In the genomic region with DNA sequence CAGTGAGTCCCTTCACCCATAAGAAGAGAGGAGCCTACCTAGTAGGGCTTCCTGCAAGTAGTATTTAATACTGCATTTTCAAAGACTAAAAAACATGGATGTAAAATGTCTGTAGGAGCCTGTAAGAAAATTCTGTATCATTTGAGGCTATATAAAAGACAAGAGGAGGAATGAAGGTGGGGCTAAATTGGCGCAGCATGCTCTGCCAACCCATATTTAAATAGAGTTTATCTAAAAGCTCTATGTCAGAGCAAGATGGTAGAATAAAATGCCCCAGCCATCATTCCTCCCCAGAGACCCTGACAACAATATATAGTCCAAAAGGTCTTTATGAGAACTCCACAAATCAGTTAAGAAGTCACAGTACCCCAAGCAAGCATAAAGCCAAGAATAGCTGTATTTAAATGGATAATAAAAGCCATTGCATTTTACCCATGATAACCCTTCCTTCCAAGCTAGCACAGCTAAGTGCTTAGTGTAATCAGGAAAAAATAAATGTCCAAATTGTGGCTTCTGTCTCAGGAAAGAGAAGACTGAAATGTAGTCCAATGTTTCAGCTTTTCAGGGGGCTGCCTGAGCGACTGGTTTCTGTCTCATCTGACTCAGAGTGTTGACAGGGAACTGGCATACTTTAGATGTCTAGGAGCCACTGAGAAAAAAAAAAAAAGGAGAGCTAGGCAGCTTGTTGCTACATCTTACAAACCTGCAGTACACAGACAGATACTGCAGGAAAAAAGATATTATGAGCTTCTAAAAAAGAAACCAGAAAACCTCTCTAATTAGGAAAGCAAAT, we compare ENCODE assay signal across 27 cellular contexts.
A peak's percentile ranks its signal among the peaks of the same experiment; 100 is the strongest.
DNase-seq lines count a peak whose midpoint lies in the region; ATAC-seq, FAIRE-seq and TF ChIP-seq lines count a peak whose summit lies in the region.
"Had no signal": no experiment of that assay in that cellular context is flagged by ENCODE, and none has a peak within 500 bp of the region (broad histone marks: within the 10 kb centered on the region; RNA-seq: fewer than 3 reads in every experiment).

No MANE protein-coding gene starts in this region.

- FAIRE-seq in HTR-8/SVneo (lab: Jason Lieb, UNC) (no peak), bronchial epithelial cell (lab: Jason Lieb, UNC) (no peak)
- FAIRE-seq: colon, endometrium, H54 had no signal

- no peaks in the 10 kb centered on the region for H3K36me3 Mint-ChIP-seq in stimulated activated effector memory CD8-positive, alpha-beta T cell treated with anti-CD3 and anti-CD28 coated beads, Interleukin-12 subunit alpha, Interleukin-12 subunit beta, amount 100 ng/mL, for 72 hours

- H3K27ac ChIP-seq in left ventricle myocardium inferior (replicated peaks), result peak overlapping the region; percentile 39
- H3K27ac ChIP-seq: sigmoid colon, transverse colon had no signal

- H3K4me3 Mint-ChIP-seq in stimulated activated effector memory CD8-positive, alpha-beta T cell treated with anti-CD3 and anti-CD28 coated beads, Interleukin-12 subunit alpha, Interleukin-12 subunit beta, amount 100 ng/mL, for 72 hours, result no peak overlapping the region
- H3K4me3 Mint-ChIP-seq: activated B cell treated with CpG ODN at 0.5 μM for 24 hours; activated CD8-positive, alpha-beta T cell treated with anti-CD3 and anti-CD28 coated beads for 36 hours; B cell; stimulated activated naive CD8-positive, alpha-beta T cell treated with anti-CD3 and anti-CD28 coated beads, Interleukin-15, amount 100 ng/mL, for 72 hours; T-helper 17 cell had no signal

- no peaks in the 10 kb centered on the region for H3K36me3 ChIP-seq in bronchial epithelial cell (ENCODE audit: control insufficient read depth, insufficient read depth, low read length)
- H3K36me3 ChIP-seq in left ventricle myocardium inferior, result peaks cover 14% of the 10 kb centered on the region
- H3K36me3 ChIP-seq: transverse colon had no signal

- no peak overlapping the region for H3K4me3 ChIP-seq in bronchial epithelial cell (ENCODE audit: low read depth, low read length)
- H3K4me3 ChIP-seq in left ventricle myocardium inferior, result no peak overlapping the region
- no peak overlapping the region for H3K4me3 ChIP-seq in retinal pigment epithelial cell (ENCODE audit: low read length)
- H3K4me3 ChIP-seq: sigmoid colon, transverse colon had no signal

- H3K27me3 ChIP-seq in bronchial epithelial cell (ENCODE audit: control insufficient read depth, insufficient read depth, low read length) (no peaks in the 10 kb centered on the region), left ventricle myocardium inferior (ENCODE audit: low read depth) (no peaks in the 10 kb centered on the region)
- H3K27me3 ChIP-seq: sigmoid colon, transverse colon had no signal

- H3K4me1 Mint-ChIP-seq in stimulated activated effector memory CD8-positive, alpha-beta T cell treated with anti-CD3 and anti-CD28 coated beads, Interleukin-12 subunit alpha, Interleukin-12 subunit beta, amount 100 ng/mL, for 72 hours, result no peaks in the 10 kb centered on the region
- H3K4me1 Mint-ChIP-seq: activated B cell treated with CpG ODN at 0.5 μM for 24 hours; B cell; stimulated activated naive CD8-positive, alpha-beta T cell treated with anti-CD3 and anti-CD28 coated beads, Interleukin-15, amount 100 ng/mL, for 72 hours; T-helper 17 cell had no signal

- H3K9me3 ChIP-seq in left ventricle myocardium inferior (replicated peaks), result peaks cover 55% of the 10 kb centered on the region

- H3K4me1 ChIP-seq in left ventricle myocardium inferior, result peaks cover 9% of the 10 kb centered on the region
- H3K4me1 ChIP-seq: sigmoid colon, transverse colon had no signal

- in situ Hi-C loops in GM13976 (cut with MboI; ENCODE audit: low sequenced_read_pairs, unreplicated experiment), result no loop called here

- TF ChIP-seq CTCF in bronchial epithelial cell (IDR thresholded peaks at IDR 0.05; ENCODE audit: insufficient read depth, low read length, severe bottlenecking), result no peak
- TF ChIP-seq CTCF in left ventricle myocardium inferior (IDR thresholded peaks at IDR 0.05; ENCODE audit: borderline replicate concordance), result peak; percentile 23
- no peak for TF ChIP-seq CTCF in retinal pigment epithelial cell (conservative IDR thresholded peaks at IDR 0.05; ENCODE audit: low read depth, low read length)
- TF ChIP-seq CTCF in GM13976 (IDR thresholded peaks at IDR 0.05; ENCODE audit: borderline replicate concordance, control extremely low read depth, extremely low read depth, insufficient read depth, missing control alignments), result no peak

- DNase-seq in HTR-8/SVneo (ENCODE audit: insufficient read length, low spot score) (peak; percentile 23), bronchial epithelial cell (ENCODE audit: low read depth) (peak; percentile 18), left ventricle myocardium inferior (no peak), retinal pigment epithelial cell (ENCODE audit: low read depth) (peak; percentile 13), GM13976 (ENCODE audit: low spot score) (no peak)
- DNase-seq in stimulated activated effector memory CD8-positive, alpha-beta T cell treated with anti-CD3 and anti-CD28 coated beads, Interleukin-12 subunit alpha, Interleukin-12 subunit beta, amount 100 ng/mL, for 72 hours (ENCODE audit: low spot score in 2 of 2), result no peak
- DNase-seq in stimulated activated CD8-positive, alpha-beta memory T cell treated with anti-CD3 and anti-CD28 coated beads, Interleukin-4, amount 100 ng/mL, for 48 hours, result no peak
- DNase-seq: activated B cell treated with CpG ODN at 0.5 μM for 24 hours; activated CD8-positive, alpha-beta T cell treated with anti-CD3 and anti-CD28 coated beads for 36 hours; activated naive CD4-positive, alpha-beta T cell; activated T-cell treated with anti-CD3 and anti-CD28 coated beads, Interleukin-2, amount 50 U/mL, for 1 hour; COR-L47; foreskin melanocyte; NCI-H1436 treated with DMSO at 0.1 percent for 48 hours; NCI-H2171 treated with DMSO at 0.1 percent for 48 hours; NCI-H69; SIG-M5; sigmoid colon; stimulated activated CD4-positive, alpha-beta T cell treated with anti-CD3 and anti-CD28 coated beads, Interleukin-2, amount 100 ng/mL, for 24 hours; stimulated activated naive CD8-positive, alpha-beta T cell treated with anti-CD3 and anti-CD28 coated beads, Interleukin-15, amount 100 ng/mL, for 72 hours; T-helper 17 cell; transverse colon had no signal

- ATAC-seq in GM21367 (IDR thresholded peaks at IDR 0.05; ENCODE audit: unreplicated experiment), result no peak
- no peak for ATAC-seq in stimulated activated effector memory CD8-positive, alpha-beta T cell treated with anti-CD3 and anti-CD28 coated beads, Interleukin-12 subunit alpha, Interleukin-12 subunit beta, amount 100 ng/mL, for 72 hours
- ATAC-seq: activated CD8-positive, alpha-beta T cell treated with anti-CD3 and anti-CD28 coated beads for 36 hours; stimulated activated naive CD8-positive, alpha-beta T cell treated with anti-CD3 and anti-CD28 coated beads, Interleukin-15, amount 100 ng/mL, for 72 hours; T-helper 17 cell had no signal

- H3K9me3 Mint-ChIP-seq in stimulated activated effector memory CD8-positive, alpha-beta T cell treated with anti-CD3 and anti-CD28 coated beads, Interleukin-12 subunit alpha, Interleukin-12 subunit beta, amount 100 ng/mL, for 72 hours, result peaks cover 32% of the 10 kb centered on the region

- no peak overlapping the region for H3K27ac Mint-ChIP-seq in stimulated activated effector memory CD8-positive, alpha-beta T cell treated with anti-CD3 and anti-CD28 coated beads, Interleukin-12 subunit alpha, Interleukin-12 subunit beta, amount 100 ng/mL, for 72 hours
- H3K27ac Mint-ChIP-seq: activated B cell treated with CpG ODN at 0.5 μM for 24 hours; activated CD8-positive, alpha-beta T cell treated with anti-CD3 and anti-CD28 coated beads for 36 hours; B cell; stimulated activated naive CD8-positive, alpha-beta T cell treated with anti-CD3 and anti-CD28 coated beads, Interleukin-15, amount 100 ng/mL, for 72 hours; T-helper 17 cell had no signal

- intact Hi-C loops in left ventricle myocardium inferior (cut with micrococcal nuclease), result no loop called here

Comparison
In these comparisons a context has a peak if more than half of its experiments do, and no peak if none do; other contexts are left out.
1. DNase-seq: peak in HTR-8/SVneo (single experiment), bronchial epithelial cell (single experiment) and retinal pigment epithelial cell (single experiment); none in left ventricle myocardium inferior (single experiment), GM13976 (single experiment), stimulated activated effector memory CD8-positive, alpha-beta T cell treated with anti-CD3 and anti-CD28 coated beads, Interleukin-12 subunit alpha, Interleukin-12 subunit beta, amount 100 ng/mL, for 72 hours (0 of 2) and stimulated activated CD8-positive, alpha-beta memory T cell treated with anti-CD3 and anti-CD28 coated beads, Interleukin-4, amount 100 ng/mL, for 48 hours (single experiment).